2 cellular contexts compared by ENCODE assay signal in the genomic region with DNA sequence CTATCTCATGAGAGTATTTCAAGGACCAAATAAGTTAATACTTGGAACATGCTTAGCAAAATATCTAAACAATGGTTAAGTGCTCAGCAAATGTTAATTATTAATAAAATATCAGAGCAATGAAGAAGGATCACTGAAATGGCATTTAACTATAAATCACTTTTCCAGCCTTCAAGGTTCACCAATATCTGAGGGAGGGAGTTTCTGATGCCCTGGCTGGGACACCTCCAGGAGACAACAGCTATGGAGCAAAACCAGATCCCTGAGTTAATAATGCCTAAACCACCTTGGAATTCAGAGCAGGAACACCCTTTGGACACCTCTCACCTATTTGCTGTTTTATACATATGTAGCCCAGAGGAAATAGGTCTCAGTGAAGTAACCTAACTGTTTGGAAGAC.
TF ChIP-seq lines count a peak whose summit lies in the region.

No MANE protein-coding gene starts in this region.

TF ChIP-seq in A549, 52 proteins besides CTCF, POLR2A, EP300 and RAD21:
- TF ChIP-seq HEYL (CRISPR knock-in tag; IDR thresholded peaks at IDR 0.05) (no peak), NFE2L2 (conservative IDR thresholded peaks at IDR 0.05; ENCODE audit: low read length) (no peak), RFX5 (IDR thresholded peaks at IDR 0.05) (no peak), JUN (IDR thresholded peaks at IDR 0.05) (no peak), CBX8 (IDR thresholded peaks at IDR 0.05) (no peak), FOXS1 (CRISPR knock-in tag; IDR thresholded peaks at IDR 0.05) (no peak), PHF8 (IDR thresholded peaks at IDR 0.05; ENCODE audit: borderline replicate concordance, low read depth) (no peak), ZSCAN20 (CRISPR knock-in tag; IDR thresholded peaks at IDR 0.05) (no peak), SREBF2 (IDR thresholded peaks at IDR 0.05) (no peak), NR3C1 (IDR thresholded peaks at IDR 0.05) (no peak), CHD4 (IDR thresholded peaks at IDR 0.05; ENCODE audit: borderline replicate concordance) (no peak), CEBPB (IDR thresholded peaks at IDR 0.05) (no peak), RARB (CRISPR knock-in tag; IDR thresholded peaks at IDR 0.05) (no peak)
- TF ChIP-seq, protein P1, sequence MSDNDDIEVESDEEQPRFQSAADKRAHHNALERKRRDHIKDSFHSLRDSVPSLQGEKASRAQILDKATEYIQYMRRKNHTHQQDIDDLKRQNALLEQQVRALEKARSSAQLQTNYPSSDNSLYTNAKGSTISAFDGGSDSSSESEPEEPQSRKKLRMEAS (IDR thresholded peaks at IDR 0.05) = no peak
- TF ChIP-seq, protein P2, sequence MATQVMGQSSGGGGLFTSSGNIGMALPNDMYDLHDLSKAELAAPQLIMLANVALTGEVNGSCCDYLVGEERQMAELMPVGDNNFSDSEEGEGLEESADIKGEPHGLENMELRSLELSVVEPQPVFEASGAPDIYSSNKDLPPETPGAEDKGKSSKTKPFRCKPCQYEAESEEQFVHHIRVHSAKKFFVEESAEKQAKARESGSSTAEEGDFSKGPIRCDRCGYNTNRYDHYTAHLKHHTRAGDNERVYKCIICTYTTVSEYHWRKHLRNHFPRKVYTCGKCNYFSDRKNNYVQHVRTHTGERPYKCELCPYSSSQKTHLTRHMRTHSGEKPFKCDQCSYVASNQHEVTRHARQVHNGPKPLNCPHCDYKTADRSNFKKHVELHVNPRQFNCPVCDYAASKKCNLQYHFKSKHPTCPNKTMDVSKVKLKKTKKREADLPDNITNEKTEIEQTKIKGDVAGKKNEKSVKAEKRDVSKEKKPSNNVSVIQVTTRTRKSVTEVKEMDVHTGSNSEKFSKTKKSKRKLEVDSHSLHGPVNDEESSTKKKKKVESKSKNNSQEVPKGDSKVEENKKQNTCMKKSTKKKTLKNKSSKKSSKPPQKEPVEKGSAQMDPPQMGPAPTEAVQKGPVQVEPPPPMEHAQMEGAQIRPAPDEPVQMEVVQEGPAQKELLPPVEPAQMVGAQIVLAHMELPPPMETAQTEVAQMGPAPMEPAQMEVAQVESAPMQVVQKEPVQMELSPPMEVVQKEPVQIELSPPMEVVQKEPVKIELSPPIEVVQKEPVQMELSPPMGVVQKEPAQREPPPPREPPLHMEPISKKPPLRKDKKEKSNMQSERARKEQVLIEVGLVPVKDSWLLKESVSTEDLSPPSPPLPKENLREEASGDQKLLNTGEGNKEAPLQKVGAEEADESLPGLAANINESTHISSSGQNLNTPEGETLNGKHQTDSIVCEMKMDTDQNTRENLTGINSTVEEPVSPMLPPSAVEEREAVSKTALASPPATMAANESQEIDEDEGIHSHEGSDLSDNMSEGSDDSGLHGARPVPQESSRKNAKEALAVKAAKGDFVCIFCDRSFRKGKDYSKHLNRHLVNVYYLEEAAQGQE (IDR thresholded peaks at IDR 0.05) = no peak
- TF ChIP-seq, protein P3, sequence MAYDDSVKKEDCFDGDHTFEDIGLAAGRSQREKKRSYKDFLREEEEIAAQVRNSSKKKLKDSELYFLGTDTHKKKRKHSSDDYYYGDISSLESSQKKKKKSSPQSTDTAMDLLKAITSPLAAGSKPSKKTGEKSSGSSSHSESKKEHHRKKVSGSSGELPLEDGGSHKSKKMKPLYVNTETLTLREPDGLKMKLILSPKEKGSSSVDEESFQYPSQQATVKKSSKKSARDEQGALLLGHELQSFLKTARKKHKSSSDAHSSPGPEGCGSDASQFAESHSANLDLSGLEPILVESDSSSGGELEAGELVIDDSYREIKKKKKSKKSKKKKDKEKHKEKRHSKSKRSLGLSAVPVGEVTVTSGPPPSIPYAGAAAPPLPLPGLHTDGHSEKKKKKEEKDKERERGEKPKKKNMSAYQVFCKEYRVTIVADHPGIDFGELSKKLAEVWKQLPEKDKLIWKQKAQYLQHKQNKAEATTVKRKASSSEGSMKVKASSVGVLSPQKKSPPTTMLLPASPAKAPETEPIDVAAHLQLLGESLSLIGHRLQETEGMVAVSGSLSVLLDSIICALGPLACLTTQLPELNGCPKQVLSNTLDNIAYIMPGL (CRISPR knock-in tag; IDR thresholded peaks at IDR 0.05; ENCODE audit: borderline replicate concordance) = no peak
- TF ChIP-seq, protein P4, sequence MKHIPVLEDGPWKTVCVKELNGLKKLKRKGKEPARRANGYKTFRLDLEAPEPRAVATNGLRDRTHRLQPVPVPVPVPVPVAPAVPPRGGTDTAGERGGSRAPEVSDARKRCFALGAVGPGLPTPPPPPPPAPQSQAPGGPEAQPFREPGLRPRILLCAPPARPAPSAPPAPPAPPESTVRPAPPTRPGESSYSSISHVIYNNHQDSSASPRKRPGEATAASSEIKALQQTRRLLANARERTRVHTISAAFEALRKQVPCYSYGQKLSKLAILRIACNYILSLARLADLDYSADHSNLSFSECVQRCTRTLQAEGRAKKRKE (CRISPR knock-in tag; IDR thresholded peaks at IDR 0.05; ENCODE audit: low read depth) = no peak
- TF ChIP-seq, protein P5, sequence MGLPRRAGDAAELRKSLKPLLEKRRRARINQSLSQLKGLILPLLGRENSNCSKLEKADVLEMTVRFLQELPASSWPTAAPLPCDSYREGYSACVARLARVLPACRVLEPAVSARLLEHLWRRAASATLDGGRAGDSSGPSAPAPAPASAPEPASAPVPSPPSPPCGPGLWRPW (IDR thresholded peaks at IDR 0.05) = no peak
- TF ChIP-seq, protein P6, sequence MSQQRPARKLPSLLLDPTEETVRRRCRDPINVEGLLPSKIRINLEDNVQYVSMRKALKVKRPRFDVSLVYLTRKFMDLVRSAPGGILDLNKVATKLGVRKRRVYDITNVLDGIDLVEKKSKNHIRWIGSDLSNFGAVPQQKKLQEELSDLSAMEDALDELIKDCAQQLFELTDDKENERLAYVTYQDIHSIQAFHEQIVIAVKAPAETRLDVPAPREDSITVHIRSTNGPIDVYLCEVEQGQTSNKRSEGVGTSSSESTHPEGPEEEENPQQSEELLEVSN (IDR thresholded peaks at IDR 0.05; ENCODE audit: borderline replicate concordance, low read depth) = no peak

TF ChIP-seq in GM12878, 131 proteins besides CTCF, POLR2A, EP300 and RAD21:
- TF ChIP-seq NR2C1 (IDR thresholded peaks at IDR 0.05) (no peak), CBX3 (IDR thresholded peaks at IDR 0.05; ENCODE audit: borderline replicate concordance, low read depth) (no peak), RUNX3 (IDR thresholded peaks at IDR 0.05; ENCODE audit: low read length) (no peak), MXI1 (IDR thresholded peaks at IDR 0.05; ENCODE audit: low read depth, low read length) (no peak), ZNF384 (IDR thresholded peaks at IDR 0.05; ENCODE audit: borderline replicate concordance, low read depth, low read length) (no peak), POU2F2 (IDR thresholded peaks at IDR 0.05; ENCODE audit: borderline replicate concordance, low read depth, low read length) (no peak), TAF1 (IDR thresholded peaks at IDR 0.05; ENCODE audit: borderline replicate concordance, low read depth, low read length) (no peak), ZSCAN29 (IDR thresholded peaks at IDR 0.05) (no peak), CEBPB (IDR thresholded peaks at IDR 0.05; ENCODE audit: borderline replicate concordance in 1 of 2, low read depth in 2 of 2, low read length in 2 of 2) (no peak), LARP7 (IDR thresholded peaks at IDR 0.05) (no peak), MTA2 (IDR thresholded peaks at IDR 0.05; ENCODE audit: low read depth) (no peak), HCFC1 (IDR thresholded peaks at IDR 0.05; ENCODE audit: low read length) (no peak), CBFB (IDR thresholded peaks at IDR 0.05; ENCODE audit: low read depth) (no peak), TCF12 (IDR thresholded peaks at IDR 0.05; ENCODE audit: low read depth, low read length) (no peak), EZH2 (IDR thresholded peaks at IDR 0.05; ENCODE audit: borderline replicate concordance, control insufficient read depth, low read depth, low read length) (no peak), CHD1 (IDR thresholded peaks at IDR 0.05; ENCODE audit: low read depth, low read length) (no peak)
- TF ChIP-seq, protein P7, sequence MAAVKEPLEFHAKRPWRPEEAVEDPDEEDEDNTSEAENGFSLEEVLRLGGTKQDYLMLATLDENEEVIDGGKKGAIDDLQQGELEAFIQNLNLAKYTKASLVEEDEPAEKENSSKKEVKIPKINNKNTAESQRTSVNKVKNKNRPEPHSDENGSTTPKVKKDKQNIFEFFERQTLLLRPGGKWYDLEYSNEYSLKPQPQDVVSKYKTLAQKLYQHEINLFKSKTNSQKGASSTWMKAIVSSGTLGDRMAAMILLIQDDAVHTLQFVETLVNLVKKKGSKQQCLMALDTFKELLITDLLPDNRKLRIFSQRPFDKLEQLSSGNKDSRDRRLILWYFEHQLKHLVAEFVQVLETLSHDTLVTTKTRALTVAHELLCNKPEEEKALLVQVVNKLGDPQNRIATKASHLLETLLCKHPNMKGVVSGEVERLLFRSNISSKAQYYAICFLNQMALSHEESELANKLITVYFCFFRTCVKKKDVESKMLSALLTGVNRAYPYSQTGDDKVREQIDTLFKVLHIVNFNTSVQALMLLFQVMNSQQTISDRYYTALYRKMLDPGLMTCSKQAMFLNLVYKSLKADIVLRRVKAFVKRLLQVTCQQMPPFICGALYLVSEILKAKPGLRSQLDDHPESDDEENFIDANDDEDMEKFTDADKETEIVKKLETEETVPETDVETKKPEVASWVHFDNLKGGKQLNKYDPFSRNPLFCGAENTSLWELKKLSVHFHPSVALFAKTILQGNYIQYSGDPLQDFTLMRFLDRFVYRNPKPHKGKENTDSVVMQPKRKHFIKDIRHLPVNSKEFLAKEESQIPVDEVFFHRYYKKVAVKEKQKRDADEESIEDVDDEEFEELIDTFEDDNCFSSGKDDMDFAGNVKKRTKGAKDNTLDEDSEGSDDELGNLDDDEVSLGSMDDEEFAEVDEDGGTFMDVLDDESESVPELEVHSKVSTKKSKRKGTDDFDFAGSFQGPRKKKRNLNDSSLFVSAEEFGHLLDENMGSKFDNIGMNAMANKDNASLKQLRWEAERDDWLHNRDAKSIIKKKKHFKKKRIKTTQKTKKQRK (IDR thresholded peaks at IDR 0.05; ENCODE audit: low read depth, low read length) = no peak
- TF ChIP-seq, protein P8, sequence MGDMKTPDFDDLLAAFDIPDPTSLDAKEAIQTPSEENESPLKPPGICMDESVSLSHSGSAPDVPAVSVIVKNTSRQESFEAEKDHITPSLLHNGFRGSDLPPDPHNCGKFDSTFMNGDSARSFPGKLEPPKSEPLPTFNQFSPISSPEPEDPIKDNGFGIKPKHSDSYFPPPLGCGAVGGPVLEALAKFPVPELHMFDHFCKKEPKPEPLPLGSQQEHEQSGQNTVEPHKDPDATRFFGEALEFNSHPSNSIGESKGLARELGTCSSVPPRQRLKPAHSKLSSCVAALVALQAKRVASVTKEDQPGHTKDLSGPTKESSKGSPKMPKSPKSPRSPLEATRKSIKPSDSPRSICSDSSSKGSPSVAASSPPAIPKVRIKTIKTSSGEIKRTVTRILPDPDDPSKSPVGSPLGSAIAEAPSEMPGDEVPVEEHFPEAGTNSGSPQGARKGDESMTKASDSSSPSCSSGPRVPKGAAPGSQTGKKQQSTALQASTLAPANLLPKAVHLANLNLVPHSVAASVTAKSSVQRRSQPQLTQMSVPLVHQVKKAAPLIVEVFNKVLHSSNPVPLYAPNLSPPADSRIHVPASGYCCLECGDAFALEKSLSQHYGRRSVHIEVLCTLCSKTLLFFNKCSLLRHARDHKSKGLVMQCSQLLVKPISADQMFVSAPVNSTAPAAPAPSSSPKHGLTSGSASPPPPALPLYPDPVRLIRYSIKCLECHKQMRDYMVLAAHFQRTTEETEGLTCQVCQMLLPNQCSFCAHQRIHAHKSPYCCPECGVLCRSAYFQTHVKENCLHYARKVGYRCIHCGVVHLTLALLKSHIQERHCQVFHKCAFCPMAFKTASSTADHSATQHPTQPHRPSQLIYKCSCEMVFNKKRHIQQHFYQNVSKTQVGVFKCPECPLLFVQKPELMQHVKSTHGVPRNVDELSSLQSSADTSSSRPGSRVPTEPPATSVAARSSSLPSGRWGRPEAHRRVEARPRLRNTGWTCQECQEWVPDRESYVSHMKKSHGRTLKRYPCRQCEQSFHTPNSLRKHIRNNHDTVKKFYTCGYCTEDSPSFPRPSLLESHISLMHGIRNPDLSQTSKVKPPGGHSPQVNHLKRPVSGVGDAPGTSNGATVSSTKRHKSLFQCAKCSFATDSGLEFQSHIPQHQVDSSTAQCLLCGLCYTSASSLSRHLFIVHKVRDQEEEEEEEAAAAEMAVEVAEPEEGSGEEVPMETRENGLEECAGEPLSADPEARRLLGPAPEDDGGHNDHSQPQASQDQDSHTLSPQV (IDR thresholded peaks at IDR 0.05) = no peak
- TF ChIP-seq, protein P9, sequence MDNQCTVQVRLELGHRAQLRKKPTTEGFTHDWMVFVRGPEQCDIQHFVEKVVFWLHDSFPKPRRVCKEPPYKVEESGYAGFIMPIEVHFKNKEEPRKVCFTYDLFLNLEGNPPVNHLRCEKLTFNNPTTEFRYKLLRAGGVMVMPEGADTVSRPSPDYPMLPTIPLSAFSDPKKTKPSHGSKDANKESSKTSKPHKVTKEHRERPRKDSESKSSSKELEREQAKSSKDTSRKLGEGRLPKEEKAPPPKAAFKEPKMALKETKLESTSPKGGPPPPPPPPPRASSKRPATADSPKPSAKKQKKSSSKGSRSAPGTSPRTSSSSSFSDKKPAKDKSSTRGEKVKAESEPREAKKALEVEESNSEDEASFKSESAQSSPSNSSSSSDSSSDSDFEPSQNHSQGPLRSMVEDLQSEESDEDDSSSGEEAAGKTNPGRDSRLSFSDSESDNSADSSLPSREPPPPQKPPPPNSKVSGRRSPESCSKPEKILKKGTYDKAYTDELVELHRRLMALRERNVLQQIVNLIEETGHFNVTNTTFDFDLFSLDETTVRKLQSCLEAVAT (IDR thresholded peaks at IDR 0.05) = no peak
- TF ChIP-seq, protein P10, sequence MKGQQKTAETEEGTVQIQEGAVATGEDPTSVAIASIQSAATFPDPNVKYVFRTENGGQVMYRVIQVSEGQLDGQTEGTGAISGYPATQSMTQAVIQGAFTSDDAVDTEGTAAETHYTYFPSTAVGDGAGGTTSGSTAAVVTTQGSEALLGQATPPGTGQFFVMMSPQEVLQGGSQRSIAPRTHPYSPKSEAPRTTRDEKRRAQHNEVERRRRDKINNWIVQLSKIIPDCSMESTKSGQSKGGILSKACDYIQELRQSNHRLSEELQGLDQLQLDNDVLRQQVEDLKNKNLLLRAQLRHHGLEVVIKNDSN (IDR thresholded peaks at IDR 0.05; ENCODE audit: borderline replicate concordance, extremely low read length, insufficient read depth, low read depth, low read length) = no peak
TF ChIP-seq in GM12878: peak in this region for 0.
